ENCODE assay signal across 8 cellular contexts in genomic region chr1:108646661-108647269, GRCh38. TPM values are rescaled to one million over a fixed set of nuclear protein-coding genes. Genes with fewer than 3 reads are reported as not detected.
DNase-seq lines count a peak whose midpoint lies in the region; ATAC-seq, FAIRE-seq and TF ChIP-seq lines count a peak whose summit lies in the region.

No MANE protein-coding gene starts in this region.

- TF ChIP-seq POLR2A in GM12892 (IDR thresholded peaks at IDR 0.05; ENCODE audit: low read depth, low read length): no peak

- peak; percentile 75 for ATAC-seq in Right ventricle myocardium superior (ENCODE audit: poor library complexity)
- peak; percentile 89 for ATAC-seq in sciatic nerve
- no peak for ATAC-seq in HG03439 (IDR thresholded peaks at IDR 0.05; ENCODE audit: unreplicated experiment)

- intact Hi-C loops in Right ventricle myocardium superior (cut with DNase I) (no loop called here), sciatic nerve (cut with DNase I) (loop anchor here (10.0 kb wide), 1 partner anchor 142 kb away; no protein-coding TSS in a partner anchor)

- DNase-seq in DMS153 (lab: John Stamatoyannopoulos, UW) (peak; percentile 47), DMS153 treated with DMSO at 0.1 percent for 48 hours (lab: John Stamatoyannopoulos, UW; ENCODE audit: unreplicated experiment) (no peak), OCI-M1 (lab: John Stamatoyannopoulos, UW) (peak; percentile 92), Right ventricle myocardium superior (peak; percentile 89), sciatic nerve (ENCODE audit: low spot score) (peak; percentile 81), GM12892 (ENCODE audit: insufficient read length) (no peak)
- peak; percentile 50 for DNase-seq in activated gamma-delta T cell treated with anti-CD3 and anti-CD28 coated beads, Interleukin-2, amount 50 U/mL, for 16 hours (ENCODE audit: low read depth)

- no peak for FAIRE-seq in GM12892 (lab: Jason Lieb, UNC)

RNA-seq across cellular contexts. Expression of gene HENMT1, which starts 14.1 kb away (rescaled TPM):
- 1.0 TPM for total RNA-seq in Right ventricle myocardium superior
- 3.9 TPM for total RNA-seq in sciatic nerve
- 3.9 TPM for polyA plus RNA-seq in GM12892 (2012; ENCODE audit: missing spikeins)

RNA-seq across cellular contexts. Expression of gene PRPF38B, which starts 45.3 kb away (rescaled TPM):
- total RNA-seq in Right ventricle myocardium superior (16.9 TPM), sciatic nerve (40.8 TPM)
- polyA plus RNA-seq in GM12892 (2012; ENCODE audit: missing spikeins): 35.4 TPM

Comparison
In these comparisons a context has a peak if more than half of its experiments do, and no peak if none do; other contexts are left out.
1. DNase-seq: peak in DMS153 (single experiment), OCI-M1 (single experiment), activated gamma-delta T cell treated with anti-CD3 and anti-CD28 coated beads, Interleukin-2, amount 50 U/mL, for 16 hours (single experiment), Right ventricle myocardium superior (single experiment) and sciatic nerve (single experiment); none in DMS153 treated with DMSO at 0.1 percent for 48 hours (single experiment) and GM12892 (single experiment).